In genomic region chr19:38740932-38741331, GRCh38 we compare ENCODE assay signal across 23 cellular contexts. TPM values are rescaled to one million over a fixed set of nuclear protein-coding genes. Genes with fewer than 3 reads are reported as not detected.
"Had no signal": no experiment of that assay in that cellular context is flagged by ENCODE, and none has a peak within 500 bp of the region (broad histone marks: within the 10 kb centered on the region; RNA-seq: fewer than 3 reads in every experiment).

No MANE protein-coding gene starts in this region.

- H3K4me2 ChIP-seq: SK-N-SH had no signal

- H3K9me3 ChIP-seq: SK-N-SH had no signal

- DNase-seq: KBM-7, MV-4-11, NCI-H1092, NCI-H1105 treated with DMSO at 0.1 percent for 48 hours, NCI-H1436, NCI-H187, NCI-H2029, NCI-H2081 treated with DMSO at 0.1 percent for 48 hours, NCI-H2171, NCI-H226, NCI-H446, NCI-H510A, NCI-H524 treated with DMSO at 0.1 percent for 48 hours, NCI-H69, NCI-H774, RPMI8226, SHP77, SW 1271 had no signal

RNA-seq across cellular contexts. Expression of gene CAPN12, which starts 3.3 kb away (rescaled TPM):
- total RNA-seq: LHCN-M2, MCF 10A, SK-MEL-5 had no signal

RNA-seq across cellular contexts. Expression of gene LGALS7, which starts 32.4 kb away (rescaled TPM):
- total RNA-seq: LHCN-M2, SK-MEL-5 had no signal

RNA-seq across cellular contexts. Expression of gene LGALS7B, which starts 48.1 kb away (rescaled TPM):
- total RNA-seq: HT-29, LHCN-M2, SK-MEL-5 had no signal
